In genomic region chr1:58679463-58679862, GRCh38 we compare ENCODE assay signal across 22 cellular contexts.
"Had no signal": no experiment of that assay in that cellular context is flagged by ENCODE, and none has a peak within 500 bp of the region (broad histone marks: within the 10 kb centered on the region; RNA-seq: fewer than 3 reads in every experiment).

No MANE protein-coding gene starts in this region.

- H3K9me3 Mint-ChIP-seq: IgD-negative memory B cell had no signal

- H3K27me3 Mint-ChIP-seq: IgD-negative memory B cell had no signal

- H3K27me3 ChIP-seq: MG63, SJSA1 had no signal

- ATAC-seq: Panc1, PC-3, Right ventricle myocardium inferior had no signal

- H3K9me3 ChIP-seq: MG63, SJSA1 had no signal

- H3K4me1 ChIP-seq: SJSA1 had no signal

- DNase-seq: KBM-7; MG63; NCI-H1092 treated with DMSO at 0.1 percent for 48 hours; NCI-H1436; NCI-H187; NCI-H2029; NCI-H2081 treated with DMSO at 0.1 percent for 48 hours; NCI-H2171; NCI-H226; NCI-H446; NCI-H510A; NCI-H524 treated with DMSO at 0.1 percent for 48 hours; NCI-H69; NCI-H774; NK-92 treated with Interleukin-12 subunit alpha and Interleukin-12 subunit beta, amount 100 ng/mL, for 24 hours; PC-3; SHP77 treated with DMSO at 0.1 percent for 48 hours had no signal

- H3K4me3 ChIP-seq: MG63, SJSA1, SK-N-MC had no signal

- H3K27ac Mint-ChIP-seq: IgD-negative memory B cell had no signal

- H3K27ac ChIP-seq: SJSA1, SK-N-MC had no signal
